31 cellular contexts compared by ENCODE assay signal in the genomic region with DNA sequence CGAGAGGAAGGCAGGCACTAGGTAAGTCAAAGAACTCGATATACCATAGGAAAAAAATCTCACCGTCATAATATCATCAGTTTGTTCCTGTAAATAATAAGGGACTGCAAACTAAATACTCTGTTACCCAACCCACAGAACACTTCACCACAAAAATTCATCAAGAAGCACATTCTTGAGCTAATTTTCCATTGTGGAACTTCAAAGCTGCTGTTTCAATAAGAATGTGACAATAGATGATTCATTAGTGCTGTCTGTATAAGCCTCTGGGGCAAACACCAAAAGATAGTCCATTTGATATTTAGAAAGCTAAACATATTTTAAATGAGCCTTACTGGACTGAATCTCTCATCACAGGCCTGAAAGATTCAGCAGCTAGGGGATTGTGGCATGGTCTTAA.
"Had no signal": no experiment of that assay in that cellular context is flagged by ENCODE, and none has a peak within 500 bp of the region (broad histone marks: within the 10 kb centered on the region; RNA-seq: fewer than 3 reads in every experiment).

No MANE protein-coding gene starts in this region.

- H3K9me3 ChIP-seq: adrenal gland, body of pancreas had no signal

- H3K27me3 ChIP-seq: adrenal gland, body of pancreas, dorsolateral prefrontal cortex had no signal

- H3K4me1 Mint-ChIP-seq: activated CD4-positive, alpha-beta memory T cell treated with anti-CD3 and anti-CD28 coated beads, Interleukin-2, amount 10 ng/mL, durations not matched to agents 7 days and 5 days; activated CD4-positive, alpha-beta T cell treated with anti-CD3 and anti-CD28 coated beads, Interleukin-2, amount 10 ng/mL, durations not matched to agents 7 days and 5 days; activated naive CD4-positive, alpha-beta T cell treated with anti-CD3 and anti-CD28 coated beads, Interleukin-2, amount 50 U/mL, for 24 hours; activated naive CD8-positive, alpha-beta T cell treated with anti-CD3 and anti-CD28 coated beads for 36 hours; activated naive CD8-positive, alpha-beta T cell treated with anti-CD3 and anti-CD28 coated beads, Interleukin-2, amount 50 U/mL, for 24 hours; activated T-helper 17 cell treated with anti-CD3 and anti-CD28 coated beads, Interleukin-2, amount 50 U/mL, for 72 hours; WTC11 had no signal

- H3K4me3 Mint-ChIP-seq: activated CD4-positive, alpha-beta memory T cell treated with anti-CD3 and anti-CD28 coated beads, Interleukin-2, amount 10 ng/mL, durations not matched to agents 7 days and 5 days; activated CD4-positive, alpha-beta T cell treated with anti-CD3 and anti-CD28 coated beads, Interleukin-2, amount 10 ng/mL, durations not matched to agents 7 days and 5 days; activated naive CD4-positive, alpha-beta T cell treated with anti-CD3 and anti-CD28 coated beads, Interleukin-2, amount 50 U/mL, for 24 hours; activated naive CD8-positive, alpha-beta T cell treated with anti-CD3 and anti-CD28 coated beads for 36 hours; activated naive CD8-positive, alpha-beta T cell treated with anti-CD3 and anti-CD28 coated beads, Interleukin-2, amount 50 U/mL, for 24 hours; activated T-cell treated with anti-CD3 and anti-CD28 coated beads, Interleukin-2, amount 50 U/mL, for 24 hours; activated T-helper 17 cell treated with anti-CD3 and anti-CD28 coated beads, Interleukin-2, amount 50 U/mL, for 72 hours; dendritic cell treated with granulocyte-macrophage colony-stimulating factor and Interleukin-4, amounts not matched to agents 40 ng/mL and 50 ng/mL, for 4 days; endodermal cell; WTC11 had no signal

- DNase-seq: activated CD4-positive, alpha-beta memory T cell treated with anti-CD3 and anti-CD28 coated beads, Interleukin-2, amount 10 ng/mL, durations not matched to agents 7 days and 5 days; activated CD4-positive, alpha-beta T cell treated with anti-CD3 and anti-CD28 coated beads for 1 hour; activated CD4-positive, alpha-beta T cell treated with anti-CD3 and anti-CD28 coated beads for 4 hours; activated CD4-positive, alpha-beta T cell treated with anti-CD3 and anti-CD28 coated beads, Interleukin-2, amount 10 ng/mL, durations not matched to agents 7 days and 5 days; activated CD4-positive, alpha-beta T cell treated with anti-CD3 and anti-CD28 coated beads, Interleukin-2, amount 50 U/mL, for 4 hours; activated CD8-positive, alpha-beta memory T cell treated with anti-CD3 and anti-CD28 coated beads, Interleukin-2, amount 50 U/mL, for 48 hours; activated effector memory CD4-positive, alpha-beta T cell treated with Interleukin-2 at 50 U/mL for 16 hours; activated gamma-delta T cell treated with Interleukin-2 at 50 U/mL for 16 hours; activated naive CD4-positive, alpha-beta T cell treated with Interleukin-2 at 50 U/mL for 16 hours; activated naive CD8-positive, alpha-beta T cell treated with anti-CD3 and anti-CD28 coated beads for 36 hours; activated naive CD8-positive, alpha-beta T cell treated with anti-CD3 and anti-CD28 coated beads, Interleukin-2, amount 50 U/mL, for 24 hours; activated T-cell treated with anti-CD3 and anti-CD28 coated beads for 4 hours; activated T-cell treated with anti-CD3 and anti-CD28 coated beads, Interleukin-2, amount 50 U/mL, for 24 hours; adrenal gland; amygdala; aorta; body of pancreas; central memory CD4-positive, alpha-beta T cell; dorsolateral prefrontal cortex; effector memory CD4-positive, alpha-beta T cell; endodermal cell; foreskin fibroblast; head of caudate nucleus; T-helper 2 cell had no signal

- H3K4me1 ChIP-seq: adrenal gland, body of pancreas had no signal

- H3K27ac ChIP-seq: adrenal gland, body of pancreas, coronary artery, dorsolateral prefrontal cortex, VCaP had no signal

- H3K9me3 Mint-ChIP-seq: activated CD4-positive, alpha-beta T cell treated with anti-CD3 and anti-CD28 coated beads, Interleukin-2, amount 10 ng/mL, durations not matched to agents 7 days and 5 days; activated naive CD4-positive, alpha-beta T cell treated with anti-CD3 and anti-CD28 coated beads, Interleukin-2, amount 50 U/mL, for 24 hours; dendritic cell treated with granulocyte-macrophage colony-stimulating factor and Interleukin-4, amounts not matched to agents 40 ng/mL and 50 ng/mL, for 4 days had no signal

- H3K4me3 ChIP-seq: adrenal gland, body of pancreas, coronary artery, dorsolateral prefrontal cortex had no signal

- H3K36me3 ChIP-seq: adrenal gland had no signal

- H3K36me3 Mint-ChIP-seq: activated naive CD4-positive, alpha-beta T cell treated with anti-CD3 and anti-CD28 coated beads, Interleukin-2, amount 50 U/mL, for 24 hours; activated naive CD8-positive, alpha-beta T cell treated with anti-CD3 and anti-CD28 coated beads for 36 hours; WTC11 had no signal

- H3K27ac Mint-ChIP-seq: activated CD4-positive, alpha-beta memory T cell treated with anti-CD3 and anti-CD28 coated beads, Interleukin-2, amount 10 ng/mL, durations not matched to agents 7 days and 5 days; activated CD4-positive, alpha-beta T cell treated with anti-CD3 and anti-CD28 coated beads, Interleukin-2, amount 10 ng/mL, durations not matched to agents 7 days and 5 days; activated naive CD4-positive, alpha-beta T cell treated with anti-CD3 and anti-CD28 coated beads, Interleukin-2, amount 50 U/mL, for 24 hours; activated naive CD8-positive, alpha-beta T cell treated with anti-CD3 and anti-CD28 coated beads for 36 hours; activated naive CD8-positive, alpha-beta T cell treated with anti-CD3 and anti-CD28 coated beads, Interleukin-2, amount 50 U/mL, for 24 hours; activated T-cell treated with anti-CD3 and anti-CD28 coated beads, Interleukin-2, amount 50 U/mL, for 24 hours; activated T-helper 17 cell treated with anti-CD3 and anti-CD28 coated beads, Interleukin-2, amount 50 U/mL, for 72 hours; dendritic cell treated with granulocyte-macrophage colony-stimulating factor and Interleukin-4, amounts not matched to agents 40 ng/mL and 50 ng/mL, for 4 days; endodermal cell; WTC11 had no signal

- ATAC-seq: activated naive CD8-positive, alpha-beta T cell treated with anti-CD3 and anti-CD28 coated beads, Interleukin-2, amount 50 U/mL, for 24 hours; activated T-helper 17 cell treated with anti-CD3 and anti-CD28 coated beads, Interleukin-2, amount 50 U/mL, for 72 hours; body of pancreas; esophagus mucosa; WTC11 had no signal

- H3K27me3 Mint-ChIP-seq: activated CD4-positive, alpha-beta memory T cell treated with anti-CD3 and anti-CD28 coated beads, Interleukin-2, amount 10 ng/mL, durations not matched to agents 7 days and 5 days; activated CD4-positive, alpha-beta T cell treated with anti-CD3 and anti-CD28 coated beads, Interleukin-2, amount 10 ng/mL, durations not matched to agents 7 days and 5 days; activated naive CD8-positive, alpha-beta T cell treated with anti-CD3 and anti-CD28 coated beads for 36 hours; dendritic cell treated with granulocyte-macrophage colony-stimulating factor and Interleukin-4, amounts not matched to agents 40 ng/mL and 50 ng/mL, for 4 days had no signal
